ENCODE assay signal across 13 cellular contexts in the genomic region with DNA sequence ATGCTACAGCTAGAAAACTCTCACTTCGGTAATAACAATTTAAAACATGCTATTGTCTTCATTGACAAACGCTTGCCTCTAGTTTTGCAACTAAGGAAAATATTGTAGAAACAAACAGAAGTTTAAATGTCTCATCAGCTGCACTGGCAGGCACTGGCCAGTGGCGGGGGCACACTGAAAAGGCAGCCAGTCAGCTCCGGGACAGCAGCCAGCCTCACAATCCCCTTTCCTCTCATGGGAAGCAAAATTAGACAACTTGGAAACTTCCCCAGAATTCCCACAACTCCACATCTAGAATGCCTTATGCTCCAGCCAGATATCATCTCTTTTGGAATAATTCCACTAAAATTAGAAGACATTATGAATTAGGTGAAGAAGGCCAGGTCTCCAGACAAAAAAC.
A peak's percentile ranks its signal among the peaks of the same experiment; 100 is the strongest.
DNase-seq lines count a peak whose midpoint lies in the region; ATAC-seq, FAIRE-seq and TF ChIP-seq lines count a peak whose summit lies in the region.
"Had no signal": no experiment of that assay in that cellular context is flagged by ENCODE, and none has a peak within 500 bp of the region (broad histone marks: within the 10 kb centered on the region; RNA-seq: fewer than 3 reads in every experiment).

No MANE protein-coding gene starts in this region.

- TF ChIP-seq CTCF in astrocyte (IDR thresholded peaks at IDR 0.05; ENCODE audit: insufficient read depth, low read depth, low read length) (no peak), lower lobe of right lung (IDR thresholded peaks at IDR 0.05) (no peak)

- no peaks in the 10 kb centered on the region for H3K9me3 Mint-ChIP-seq in astrocyte (ENCODE audit: unreplicated experiment)
- no peaks in the 10 kb centered on the region for H3K9me3 Mint-ChIP-seq in activated T-cell treated with anti-CD3 and anti-CD28 coated beads, Interleukin-2, amount 50 U/mL, for 4 hours

- peaks cover 18% of the 10 kb centered on the region for H3K36me3 Mint-ChIP-seq in astrocyte (ENCODE audit: low read depth, unreplicated experiment)
- H3K36me3 Mint-ChIP-seq in activated T-cell treated with anti-CD3 and anti-CD28 coated beads, Interleukin-2, amount 50 U/mL, for 4 hours (ENCODE audit: insufficient read depth): peaks cover 41% of the 10 kb centered on the region

- intact Hi-C loops in Right ventricle myocardium superior (cut with DNase I): no loop called here
- intact Hi-C loops in lower lobe of right lung (cut with DNase I): no loop called here

- H3K4me1 Mint-ChIP-seq in astrocyte (ENCODE audit: low read depth, unreplicated experiment): no peaks in the 10 kb centered on the region
- peaks cover 2% of the 10 kb centered on the region for H3K4me1 Mint-ChIP-seq in activated T-cell treated with anti-CD3 and anti-CD28 coated beads, Interleukin-2, amount 50 U/mL, for 4 hours (ENCODE audit: low read depth)

- H3K27ac ChIP-seq in astrocyte (ENCODE audit: low read depth, low read length) (no peak overlapping the region), rectal smooth muscle tissue (ENCODE audit: low read depth, low read length) (peak overlapping the region; percentile 0), lower lobe of right lung (no peak overlapping the region)
- H3K27ac ChIP-seq: HL-60 had no signal

- H2AFZ ChIP-seq in astrocyte (ENCODE audit: low read depth, low read length): no peak overlapping the region

- H3K79me2 ChIP-seq in astrocyte (ENCODE audit: insufficient read depth, low read length): no peaks in the 10 kb centered on the region

- H3K4me3 ChIP-seq in astrocyte (ENCODE audit: insufficient read depth, low read depth, low read length) (no peak overlapping the region), rectal smooth muscle tissue (ENCODE audit: low read length) (no peak overlapping the region), lower lobe of right lung (no peak overlapping the region)

- H3K9ac ChIP-seq in astrocyte (ENCODE audit: low read length) (no peak overlapping the region), rectal smooth muscle tissue (ENCODE audit: low read length) (no peak overlapping the region)

- peaks cover 5% of the 10 kb centered on the region for H4K20me1 ChIP-seq in astrocyte (ENCODE audit: insufficient read depth, low read length)

- FAIRE-seq in astrocyte (lab: Jason Lieb, UNC): no peak

- H3K4me1 ChIP-seq in astrocyte (ENCODE audit: insufficient read depth, low read length): no peaks in the 10 kb centered on the region
- peaks cover 4% of the 10 kb centered on the region for H3K4me1 ChIP-seq in rectal smooth muscle tissue (ENCODE audit: control insufficient read depth, insufficient read depth, low read length)
- peaks cover 3% of the 10 kb centered on the region for H3K4me1 ChIP-seq in lower lobe of right lung

- no peak overlapping the region for H3K4me2 ChIP-seq in astrocyte (ENCODE audit: low read length)

- DNase-seq in DMS 273 treated with DMSO at 0.1 percent for 48 hours (lab: John Stamatoyannopoulos, UW): peak; percentile 56
- DNase-seq in astrocyte (ENCODE audit: low read depth): peak; percentile 72
- peak; percentile 83 for DNase-seq in Right ventricle myocardium superior
- no peak for DNase-seq in DMS114 treated with DMSO at 0.1 percent for 48 hours (lab: John Stamatoyannopoulos, UW; ENCODE audit: unreplicated experiment)
- DNase-seq in lower lobe of right lung: no peak
- no peak for DNase-seq in activated T-cell treated with anti-CD3 and anti-CD28 coated beads, Interleukin-2, amount 50 U/mL, for 4 hours
- no peak for DNase-seq in activated naive CD4-positive, alpha-beta T cell treated with Interleukin-2 at 50 U/mL for 16 hours
- DNase-seq: activated CD4-positive, CD25-positive, alpha-beta regulatory T cell treated with anti-CD3 and anti-CD28 coated beads, Interleukin-2, amount 50 U/mL, for 72 hours; activated naive CD4-positive, alpha-beta T cell treated with anti-CD3 and anti-CD28 coated beads, Interleukin-2, amount 50 U/mL, for 16 hours; COR-L47; H7 had no signal

- H3K27ac Mint-ChIP-seq in astrocyte (ENCODE audit: unreplicated experiment): no peak overlapping the region

- H3K36me3 ChIP-seq in astrocyte (ENCODE audit: insufficient read depth, low read length) (peaks cover 17% of the 10 kb centered on the region), rectal smooth muscle tissue (ENCODE audit: control insufficient read depth, insufficient read depth, low read length) (peaks cover 16% of the 10 kb centered on the region), lower lobe of right lung (peaks cover 87% of the 10 kb centered on the region)

- H3K27me3 Mint-ChIP-seq in astrocyte (ENCODE audit: low read depth, unreplicated experiment): no peaks in the 10 kb centered on the region
- H3K27me3 Mint-ChIP-seq in activated T-cell treated with anti-CD3 and anti-CD28 coated beads, Interleukin-2, amount 50 U/mL, for 4 hours (ENCODE audit: low read depth): no peaks in the 10 kb centered on the region

- H3K4me3 Mint-ChIP-seq in astrocyte (ENCODE audit: unreplicated experiment): no peak overlapping the region
- no peak overlapping the region for H3K4me3 Mint-ChIP-seq in activated T-cell treated with anti-CD3 and anti-CD28 coated beads, Interleukin-2, amount 50 U/mL, for 4 hours

- no peaks in the 10 kb centered on the region for H3K9me3 ChIP-seq in astrocyte (ENCODE audit: insufficient read depth, low read depth, low read length)
- no peaks in the 10 kb centered on the region for H3K9me3 ChIP-seq in lower lobe of right lung

- peak; percentile 90 for ATAC-seq in Right ventricle myocardium superior (ENCODE audit: poor library complexity)
- no peak for ATAC-seq in lower lobe of right lung
- no peak for ATAC-seq in activated T-cell treated with anti-CD3 and anti-CD28 coated beads, Interleukin-2, amount 50 U/mL, for 4 hours

- H3K27me3 ChIP-seq in astrocyte (ENCODE audit: insufficient read depth, low read length): no peaks in the 10 kb centered on the region
- no peaks in the 10 kb centered on the region for H3K27me3 ChIP-seq in rectal smooth muscle tissue (ENCODE audit: control insufficient read depth, insufficient read depth, low read length)
- no peaks in the 10 kb centered on the region for H3K27me3 ChIP-seq in lower lobe of right lung (ENCODE audit: low read depth)

Comparison
In these comparisons a context has a peak if more than half of its experiments do, and no peak if none do; other contexts are left out.
1. DNase-seq: peak in DMS 273 treated with DMSO at 0.1 percent for 48 hours (single experiment), astrocyte (single experiment) and Right ventricle myocardium superior (single experiment); none in DMS114 treated with DMSO at 0.1 percent for 48 hours (single experiment), lower lobe of right lung (single experiment), activated T-cell treated with anti-CD3 and anti-CD28 coated beads, Interleukin-2, amount 50 U/mL, for 4 hours (single experiment) and activated naive CD4-positive, alpha-beta T cell treated with Interleukin-2 at 50 U/mL for 16 hours (single experiment).